26 cellular contexts compared by ENCODE assay signal in the genomic region with DNA sequence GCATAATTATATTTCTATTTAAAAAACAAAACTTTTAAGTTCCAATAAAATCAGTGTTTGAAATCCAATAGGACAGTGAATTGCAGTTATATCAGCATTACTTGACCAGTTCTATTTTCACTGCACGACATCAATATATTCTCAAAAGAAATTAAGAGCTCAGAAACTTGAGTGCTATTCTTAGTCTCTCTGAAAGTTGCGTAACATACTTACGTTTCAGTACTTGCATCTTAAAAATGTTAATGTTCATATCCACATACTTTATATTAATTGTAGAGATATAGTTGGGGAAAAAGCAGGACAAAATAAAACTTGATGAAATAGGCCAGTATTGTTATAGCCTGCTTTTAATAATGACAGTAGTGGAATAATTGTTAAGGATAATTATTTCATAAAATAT.
"Had no signal": no experiment of that assay in that cellular context is flagged by ENCODE, and none has a peak within 500 bp of the region (broad histone marks: within the 10 kb centered on the region; RNA-seq: fewer than 3 reads in every experiment).

No MANE protein-coding gene starts in this region.

- H3K9ac ChIP-seq: neural progenitor cell, parathyroid adenoma had no signal

- H3K79me2 ChIP-seq: parathyroid adenoma had no signal

- H3K36me3 ChIP-seq: left ventricle myocardium inferior, neural progenitor cell, neutrophil, right atrium auricular region, stomach, thyroid gland, transverse colon, upper lobe of left lung, vagina had no signal

- H3K4me3 ChIP-seq: left ventricle myocardium inferior, lung, neural progenitor cell, right atrium auricular region, skin epidermis, stomach, testis, thyroid gland, transverse colon, upper lobe of left lung, vagina had no signal

- H3K4me1 ChIP-seq: left ventricle myocardium inferior, neural progenitor cell, parathyroid adenoma, right atrium auricular region, stomach, testis, thyroid gland, transverse colon, upper lobe of left lung, vagina had no signal

- H3K4me2 ChIP-seq: neural progenitor cell had no signal

- H2AFZ ChIP-seq: neural progenitor cell, parathyroid adenoma had no signal

- ATAC-seq: natural killer cell; sciatic nerve; stimulated activated naive B cell treated with anti-CD40 and anti-IgM and Interleukin-4, amounts not matched to agents 10 μg/mL and 1 μg/mL and 100 μg/mL, for 72 hours; stimulated activated naive CD8-positive, alpha-beta T cell treated with anti-CD3 and anti-CD28 coated beads, Interleukin-15, Interleukin-2, amounts not matched to agents 100 U/mL and 50 U/mL, for 24 hours had no signal

- H3K27me3 ChIP-seq: neural progenitor cell, neutrophil, right atrium auricular region, stomach, testis, thyroid gland, transverse colon, upper lobe of left lung, vagina had no signal

- H3K9me3 ChIP-seq: neutrophil, stomach, testis, thyroid gland, upper lobe of left lung, vagina had no signal

- H3K27ac ChIP-seq: left ventricle myocardium inferior, neural progenitor cell, neutrophil, parathyroid adenoma, right atrium auricular region, skin epidermis, stomach, testis, thyroid gland, transverse colon, upper lobe of left lung, vagina had no signal

- DNase-seq: islet precursor cell; left ventricle myocardium inferior; mesendoderm; naive B cell; natural killer cell; nephron progenitor cell; occipital lobe; stimulated activated CD4-positive, alpha-beta T cell treated with anti-CD3 and anti-CD28 coated beads, Interleukin-12 subunit alpha, Interleukin-12 subunit beta, amount 100 ng/mL, for 4 hours; stimulated activated CD4-positive, alpha-beta T cell treated with anti-CD3 and anti-CD28 coated beads, Interleukin-15, amount 100 ng/mL, for 24 hours; stimulated activated CD4-positive, alpha-beta T cell treated with anti-CD3 and anti-CD28 coated beads, Interleukin-2, amount 100 ng/mL, for 24 hours; stimulated activated CD4-positive, alpha-beta T cell treated with anti-CD3 and anti-CD28 coated beads, Interleukin-4, amount 100 ng/mL, for 1 hour; stimulated activated naive B cell treated with anti-CD40 and anti-IgM and Interleukin-4, amounts not matched to agents 10 μg/mL and 1 μg/mL and 100 μg/mL, for 72 hours; stimulated activated naive CD8-positive, alpha-beta T cell treated with anti-CD3 and anti-CD28 coated beads, Interleukin-15, Interleukin-2, amounts not matched to agents 100 U/mL and 50 U/mL, for 24 hours; stomach; testis; thyroid gland; transverse colon; upper lobe of left lung had no signal
